Comparison of ENCODE assay signal across 21 cellular contexts in the genomic region with DNA sequence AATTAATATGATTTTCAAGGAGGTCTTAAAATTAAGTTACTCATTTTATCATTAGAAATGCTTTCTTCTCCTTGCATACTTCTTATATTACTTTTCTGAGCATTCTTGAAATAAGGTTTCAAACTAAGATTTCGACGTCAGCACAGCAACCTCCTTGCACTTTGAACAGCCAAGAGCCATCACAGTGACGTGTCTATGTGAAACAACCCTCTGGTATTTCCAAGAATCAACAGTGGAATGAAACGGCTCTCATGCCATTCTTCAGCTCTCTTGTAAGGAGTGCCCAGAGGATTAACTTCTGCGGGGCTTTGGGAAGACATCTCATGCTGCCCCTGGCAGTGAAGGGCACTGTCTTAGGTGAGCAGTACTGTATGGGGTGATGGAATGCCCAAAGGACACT.
DNase-seq lines count a peak whose midpoint lies in the region; ATAC-seq and TF ChIP-seq lines count a peak whose summit lies in the region.
"Had no signal": no experiment of that assay in that cellular context is flagged by ENCODE, and none has a peak within 500 bp of the region (broad histone marks: within the 10 kb centered on the region; RNA-seq: fewer than 3 reads in every experiment).

No MANE protein-coding gene starts in this region.

- H3K79me2 ChIP-seq in GM23248 (ENCODE audit: insufficient read depth): no peaks in the 10 kb centered on the region

- H3K9me3 ChIP-seq in GM23248 (ENCODE audit: low read depth) (no peaks in the 10 kb centered on the region), skeletal muscle satellite cell (replicated peaks; ENCODE audit: low read length) (no peaks in the 10 kb centered on the region), SJCRH30 (replicated peaks) (no peaks in the 10 kb centered on the region), endodermal cell (ENCODE audit: control insufficient read depth, low read length) (no peaks in the 10 kb centered on the region)
- H3K9me3 ChIP-seq: HAP-1, ovary, stomach had no signal

- peaks cover 13% of the 10 kb centered on the region for H3K4me1 ChIP-seq in GM23248 (ENCODE audit: insufficient read depth)
- H3K4me1 ChIP-seq in skeletal muscle satellite cell (ENCODE audit: control insufficient read depth, insufficient read depth, low read length): peaks cover 23% of the 10 kb centered on the region
- no peaks in the 10 kb centered on the region for H3K4me1 ChIP-seq in SJCRH30
- no peaks in the 10 kb centered on the region for H3K4me1 ChIP-seq in endodermal cell (ENCODE audit: control insufficient read depth, insufficient read depth, low read length)

- H4K20me1 ChIP-seq in GM23248 (ENCODE audit: insufficient read depth): no peaks in the 10 kb centered on the region

- H3F3A ChIP-seq in GM23248 (ENCODE audit: insufficient read depth): no peaks in the 10 kb centered on the region

- in situ Hi-C loops in GM23248 (cut with MboI): no loop called here

- H3K27me3 Mint-ChIP-seq in endodermal cell (ENCODE audit: insufficient read depth): no peaks in the 10 kb centered on the region
- H3K27me3 Mint-ChIP-seq: activated naive CD8-positive, alpha-beta T cell treated with anti-CD3 and anti-CD28 coated beads, Interleukin-2, amount 50 U/mL, for 24 hours had no signal

- DNase-seq in GM23248 (peak; percentile 71), astrocyte of the hippocampus (ENCODE audit: low read depth, low spot score) (peak; percentile 79), foreskin fibroblast (peak; percentile 62 to 69), SJCRH30 (no peak), occipital lobe (lab: John Stamatoyannopoulos, UW) (no peak), endodermal cell (no peak)
- DNase-seq: activated CD4-positive, alpha-beta T cell treated with anti-CD3 and anti-CD28 coated beads, Interleukin-2, amount 50 U/mL, for 48 hours; activated naive CD8-positive, alpha-beta T cell treated with anti-CD3 and anti-CD28 coated beads, Interleukin-2, amount 50 U/mL, for 24 hours; activated T-cell treated with anti-CD3 and anti-CD28 coated beads, Interleukin-2, amount 50 U/mL, for 48 hours; CD4-positive, alpha-beta memory T cell; dermis blood vessel endothelial cell; DND-41; foreskin melanocyte; NCI-H1417; NCI-H510A; ovary; stomach had no signal

- H3K36me3 Mint-ChIP-seq in endodermal cell (ENCODE audit: low read depth): no peaks in the 10 kb centered on the region
- H3K36me3 Mint-ChIP-seq: CD4-positive, alpha-beta memory T cell had no signal

- TF ChIP-seq CTCF in foreskin fibroblast (IDR thresholded peaks at IDR 0.05; ENCODE audit: low read depth, low read length): no peak
- TF ChIP-seq CTCF in endodermal cell (conservative IDR thresholded peaks at IDR 0.05): no peak

- H3K9me3 Mint-ChIP-seq in endodermal cell: no peaks in the 10 kb centered on the region
- H3K9me3 Mint-ChIP-seq: activated naive CD8-positive, alpha-beta T cell treated with anti-CD3 and anti-CD28 coated beads, Interleukin-2, amount 50 U/mL, for 24 hours had no signal

- H3K27ac Mint-ChIP-seq in endodermal cell: no peak overlapping the region
- H3K27ac Mint-ChIP-seq: activated naive CD8-positive, alpha-beta T cell treated with anti-CD3 and anti-CD28 coated beads, Interleukin-2, amount 50 U/mL, for 24 hours; CD4-positive, alpha-beta memory T cell had no signal

- H3K9ac ChIP-seq in GM23248: no peak overlapping the region
- peak overlapping the region; percentile 77 for H3K9ac ChIP-seq in skeletal muscle satellite cell (ENCODE audit: low read depth, low read length)
- H3K9ac ChIP-seq in endodermal cell (ENCODE audit: extremely low read depth, low read length, poor library complexity, severe bottlenecking): no peak overlapping the region
- H3K9ac ChIP-seq: KMS-11 had no signal

- H3K9me2 ChIP-seq in GM23248 (ENCODE audit: insufficient read depth): no peaks in the 10 kb centered on the region

- no peak for ATAC-seq in HG02588 (IDR thresholded peaks at IDR 0.05; ENCODE audit: unreplicated experiment)
- ATAC-seq: activated naive CD8-positive, alpha-beta T cell treated with anti-CD3 and anti-CD28 coated beads, Interleukin-2, amount 50 U/mL, for 24 hours had no signal

- H3K27me3 ChIP-seq in GM23248 (replicated peaks; ENCODE audit: insufficient read depth): no peaks in the 10 kb centered on the region
- no peaks in the 10 kb centered on the region for H3K27me3 ChIP-seq in skeletal muscle satellite cell (ENCODE audit: control insufficient read depth, insufficient read depth, low read length)
- H3K27me3 ChIP-seq in SJCRH30: no peaks in the 10 kb centered on the region
- H3K27me3 ChIP-seq in endodermal cell (ENCODE audit: control insufficient read depth, insufficient read depth, low read length, poor library complexity, severe bottlenecking): no peaks in the 10 kb centered on the region
- H3K27me3 ChIP-seq: ovary, stomach had no signal

- peaks cover 3% of the 10 kb centered on the region for H3K4me1 Mint-ChIP-seq in endodermal cell
- H3K4me1 Mint-ChIP-seq: activated naive CD8-positive, alpha-beta T cell treated with anti-CD3 and anti-CD28 coated beads, Interleukin-2, amount 50 U/mL, for 24 hours; CD4-positive, alpha-beta memory T cell had no signal

- H3K4me2 ChIP-seq in GM23248 (ENCODE audit: unreplicated experiment) (no peak overlapping the region), skeletal muscle satellite cell (ENCODE audit: low read length) (peak overlapping the region; percentile 57)
- H3K4me2 ChIP-seq: KMS-11 had no signal

- WGBS in GM23248 (ENCODE audit: low coverage in 1 of 2, low lambda C conversion rate in 2 of 2, missing lambda C conversion rate in 2 of 2), 2 experiments: 63 to 68% methylated on average over 5 of the region's 5 CpGs
- WGBS in endodermal cell (ENCODE audit: insufficient coverage in 1 of 2, insufficient read length in 1 of 2), 2 experiments: 93 to 95% methylated on average over 4 to 5 of the region's 5 CpGs

- H3K4me3 Mint-ChIP-seq in endodermal cell: no peak overlapping the region
- H3K4me3 Mint-ChIP-seq: activated naive CD8-positive, alpha-beta T cell treated with anti-CD3 and anti-CD28 coated beads, Interleukin-2, amount 50 U/mL, for 24 hours; CD4-positive, alpha-beta memory T cell had no signal

- H3K27ac ChIP-seq in GM23248 (peak overlapping the region; percentile 53), SJCRH30 (no peak overlapping the region), endodermal cell (ENCODE audit: low read depth, low read length) (no peak overlapping the region)
- H3K27ac ChIP-seq: KMS-11, ovary, stomach had no signal

- no peak overlapping the region for H2AFZ ChIP-seq in GM23248

- no peaks in the 10 kb centered on the region for H3K36me3 ChIP-seq in GM23248 (ENCODE audit: low read depth)
- no peaks in the 10 kb centered on the region for H3K36me3 ChIP-seq in skeletal muscle satellite cell (ENCODE audit: insufficient read depth, low read length)
- H3K36me3 ChIP-seq in SJCRH30: no peaks in the 10 kb centered on the region
- no peaks in the 10 kb centered on the region for H3K36me3 ChIP-seq in endodermal cell (ENCODE audit: control insufficient read depth, insufficient read depth, low read length)
- H3K36me3 ChIP-seq: HAP-1, ovary, stomach had no signal

- H3K4me3 ChIP-seq in GM23248: no peak overlapping the region
- H3K4me3 ChIP-seq in foreskin fibroblast (ENCODE audit: low read depth in 1 of 2, low read length in 2 of 2): no peak overlapping the region
- H3K4me3 ChIP-seq in skeletal muscle satellite cell (ENCODE audit: low read length): peak overlapping the region; percentile 9
- no peak overlapping the region for H3K4me3 ChIP-seq in SJCRH30
- no peak overlapping the region for H3K4me3 ChIP-seq in endodermal cell (ENCODE audit: low read length)
- H3K4me3 ChIP-seq: HAP-1, ovary, stomach had no signal

Comparison
In these comparisons a context has a peak if more than half of its experiments do, and no peak if none do; other contexts are left out.
1. DNase-seq: peak in GM23248 (single experiment), astrocyte of the hippocampus (single experiment) and foreskin fibroblast (2 of 2); none in SJCRH30 (0 of 2), occipital lobe (single experiment) and endodermal cell (single experiment).